8 cellular contexts compared by ENCODE assay signal in genomic region chr13:50916701-50917184, GRCh38. TPM values are rescaled to one million over a fixed set of nuclear protein-coding genes. Genes with fewer than 3 reads are reported as not detected.
DNase-seq lines count a peak whose midpoint lies in the region; ATAC-seq and TF ChIP-seq lines count a peak whose summit lies in the region.

No MANE protein-coding gene starts in this region.

- CTCF ChIA-PET in activated CD4-positive, alpha-beta T cell treated with anti-CD3 and anti-CD28 coated beads for 36 hours (lab: Charles Lee), result interaction anchor here (0.6 to 1.0 kb wide), 2 partner anchors 21 to 23 kb away, joined by 3 read pairs; no protein-coding TSS in a partner anchor

- DNase-seq in activated CD4-positive, alpha-beta T cell treated with anti-CD3 and anti-CD28 coated beads for 36 hours, result no peak
- no peak for DNase-seq in activated CD4-positive, alpha-beta T cell treated with anti-CD3 and anti-CD28 coated beads, Interleukin-2, amount 50 U/mL, for 1 hour
- DNase-seq in NOMO-1 treated with DMSO at 0.1 percent for 48 hours (lab: John Stamatoyannopoulos, UW; ENCODE audit: unreplicated experiment) (peak; percentile 84), germinal center (ENCODE audit: low spot score) (peak; percentile 31), stomach (no peak), NCI-H774 (lab: John Stamatoyannopoulos, UW) (no peak), kidney glomerular epithelial cell (lab: John Stamatoyannopoulos, UW) (no peak)
- no peak for DNase-seq in activated CD4-positive, alpha-beta T cell treated with anti-CD3 and anti-CD28 coated beads for 1 hour

- POLR2A ChIA-PET in activated CD4-positive, alpha-beta T cell treated with anti-CD3 and anti-CD28 coated beads for 36 hours (lab: Charles Lee), result interaction anchor here (1.0 kb wide), 1 partner anchor 980 kb away, joined by 3 read pairs; no protein-coding TSS in a partner anchor

- H3K9me3 Mint-ChIP-seq in activated CD4-positive, alpha-beta T cell treated with anti-CD3 and anti-CD28 coated beads for 36 hours (ENCODE audit: low read depth), result no peaks in the 10 kb centered on the region

- H3K4me3 ChIP-seq in stomach, result no peak overlapping the region

- H3K4me1 ChIP-seq in stomach, result peaks cover 18 to 74% (median 48%) of the 10 kb centered on the region in 4 donors

- H3K4me3 Mint-ChIP-seq in activated CD4-positive, alpha-beta T cell treated with anti-CD3 and anti-CD28 coated beads for 36 hours, result no peak overlapping the region

- H3K27me3 Mint-ChIP-seq in activated CD4-positive, alpha-beta T cell treated with anti-CD3 and anti-CD28 coated beads for 36 hours, result no peaks in the 10 kb centered on the region

- H3K27ac ChIP-seq in stomach, result peak overlapping the region in 3 of 5 donors; percentile 35 to 66 (median 49)

- intact Hi-C loops in activated CD4-positive, alpha-beta T cell treated with anti-CD3 and anti-CD28 coated beads for 36 hours (cut with DNase I, micrococcal nuclease), result loop anchor here (10.0 kb wide), 3 partner anchors 148 to 1232 kb away; no protein-coding TSS in a partner anchor
- intact Hi-C loops in stomach (cut with DNase I; ENCODE audit: low total_unique reads), result no loop called here

- peaks cover 0 to under 1% (median 0%) of the 10 kb centered on the region in 4 donors for H3K36me3 ChIP-seq in stomach

- H3K36me3 Mint-ChIP-seq in activated CD4-positive, alpha-beta T cell treated with anti-CD3 and anti-CD28 coated beads for 36 hours (ENCODE audit: low read depth), result peaks cover 13% of the 10 kb centered on the region

- peaks cover 0 to 4% (median under 1%) of the 10 kb centered on the region in 4 donors for H3K9me3 ChIP-seq in stomach

- TF ChIP-seq POLR2A in stomach (IDR thresholded peaks at IDR 0.05), result no peak

- H3K27ac Mint-ChIP-seq in activated CD4-positive, alpha-beta T cell treated with anti-CD3 and anti-CD28 coated beads for 36 hours, result peak overlapping the region; percentile 71

- WGBS in stomach, 5 donors, result 38 to 48% (median 41%) methylated on average over 2 of the region's 2 CpGs

- no peak for TF ChIP-seq CTCF in stomach (IDR thresholded peaks at IDR 0.05)

- ATAC-seq in activated CD4-positive, alpha-beta T cell treated with anti-CD3 and anti-CD28 coated beads for 36 hours, result no peak

- H3K27me3 ChIP-seq in stomach, result no peaks in the 10 kb centered on the region

- no peak for TF ChIP-seq EP300 in stomach (IDR thresholded peaks at IDR 0.05)

- H3K4me1 Mint-ChIP-seq in activated CD4-positive, alpha-beta T cell treated with anti-CD3 and anti-CD28 coated beads for 36 hours, result peaks cover 64% of the 10 kb centered on the region

RNA-seq across cellular contexts. Expression of gene RNASEH2B, which starts 7.2 kb away (rescaled TPM):
- 10 to 100 TPM; 61.8 to 88.5 TPM for total RNA-seq in activated CD4-positive, alpha-beta T cell treated with anti-CD3 and anti-CD28 coated beads for 36 hours
- total RNA-seq in stomach, result 100 to 1,000 TPM in 1 of 5 donors, 10 to 100 TPM in 4; 43.2 to 106 (median 55.4) TPM
- 10 to 100 TPM; 44.8 to 56.7 (median 47.3) TPM for polyA plus RNA-seq in stomach

Comparison
In these comparisons a context has a peak if more than half of its experiments do, and no peak if none do; other contexts are left out.
1. DNase-seq: peak in NOMO-1 treated with DMSO at 0.1 percent for 48 hours (single experiment) and germinal center (single experiment); none in activated CD4-positive, alpha-beta T cell treated with anti-CD3 and anti-CD28 coated beads for 36 hours (single experiment), activated CD4-positive, alpha-beta T cell treated with anti-CD3 and anti-CD28 coated beads, Interleukin-2, amount 50 U/mL, for 1 hour (single experiment), stomach (single experiment), NCI-H774 (single experiment), activated CD4-positive, alpha-beta T cell treated with anti-CD3 and anti-CD28 coated beads for 1 hour (single experiment) and kidney glomerular epithelial cell (single experiment).